Comparison of ENCODE assay signal across 1 cellular context in genomic region chr2:181290182-181290581, GRCh38.
TF ChIP-seq lines count a peak whose summit lies in the region.

No MANE protein-coding gene starts in this region.

TF ChIP-seq in HCT116, 20 proteins besides CTCF, POLR2A, EP300 and RAD21 (continued from another document):
- TF ChIP-seq REST (IDR thresholded peaks at IDR 0.05; ENCODE audit: low read depth): no peak
- no peak for TF ChIP-seq EZH2 (IDR thresholded peaks at IDR 0.05)
- no peak for TF ChIP-seq ELF1 (IDR thresholded peaks at IDR 0.05; ENCODE audit: borderline replicate concordance, low read depth)
- no peak for TF ChIP-seq TCF7L2 (IDR thresholded peaks at IDR 0.05; ENCODE audit: borderline replicate concordance, extremely low read depth, insufficient read depth, insufficient read length)
- no peak for TF ChIP-seq YY1 (IDR thresholded peaks at IDR 0.05; ENCODE audit: extremely low read depth, insufficient replicate concordance, low read depth, low read length)
